8 cellular contexts compared by ENCODE assay signal in the genomic region with DNA sequence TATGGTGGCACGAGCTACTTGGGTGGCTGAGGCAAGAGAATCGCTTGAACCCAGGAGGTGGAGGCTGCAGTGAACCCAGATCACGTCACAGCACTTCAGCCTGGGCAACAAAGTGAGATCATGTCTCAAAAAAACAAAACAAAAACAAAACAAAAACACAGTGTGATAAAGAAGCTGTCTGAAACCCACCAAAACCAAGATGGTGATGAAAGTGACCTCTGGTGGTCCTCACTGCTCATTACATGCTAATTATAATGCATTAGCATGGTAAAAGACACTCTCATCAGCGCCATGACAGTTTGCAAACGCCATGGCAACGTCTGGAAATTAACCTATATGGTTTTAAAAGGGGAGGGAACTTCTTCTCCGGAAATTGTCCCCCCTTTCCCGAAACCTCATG.
DNase-seq lines count a peak whose midpoint lies in the region; ATAC-seq and TF ChIP-seq lines count a peak whose summit lies in the region.

No MANE protein-coding gene starts in this region.

- H3K27me3 ChIP-seq in OCI-LY3 (ENCODE audit: low read depth, low read length), result no peaks in the 10 kb centered on the region

- no peaks in the 10 kb centered on the region for H3K9me3 ChIP-seq in OCI-LY3 (ENCODE audit: insufficient read depth, low read length)

- H3K4me1 ChIP-seq in OCI-LY3 (ENCODE audit: low read length), result no peaks in the 10 kb centered on the region

- no peak overlapping the region for H3K4me3 ChIP-seq in OCI-LY3 (ENCODE audit: low read length)
- no peak overlapping the region for H3K4me3 ChIP-seq in choroid plexus epithelial cell (ENCODE audit: low read depth, low read length)

- no peak overlapping the region for H3K27ac ChIP-seq in OCI-LY3 (ENCODE audit: low read length)

- H4K20me1 ChIP-seq in OCI-LY3 (ENCODE audit: insufficient read depth, low read length), result no peaks in the 10 kb centered on the region

- no peaks in the 10 kb centered on the region for H3K36me3 ChIP-seq in OCI-LY3 (replicated peaks; ENCODE audit: low read depth, low read length)

- ATAC-seq in HG02610 (IDR thresholded peaks at IDR 0.05; ENCODE audit: unreplicated experiment) (peak; percentile 60), HG02588 (IDR thresholded peaks at IDR 0.05; ENCODE audit: unreplicated experiment) (no peak)

- TF ChIP-seq CTCF in OCI-LY3 (IDR thresholded peaks at IDR 0.05; ENCODE audit: low read depth, low read length) (peak; percentile 37), choroid plexus epithelial cell (conservative IDR thresholded peaks at IDR 0.05; ENCODE audit: low read depth, low read length) (peak; percentile 55)

- peak overlapping the region; percentile 39; the same call in 1 of the 2 replicates for H2AFZ ChIP-seq in OCI-LY3 (ENCODE audit: low read depth, low read length)

- H3K4me2 ChIP-seq in OCI-LY3 (ENCODE audit: low read length), result peak overlapping the region; percentile 36; the same call in 1 of the 2 replicates

- DNase-seq in activated T-cell treated with anti-CD3 and anti-CD28 coated beads for 24 hours (ENCODE audit: low read depth) (peak; percentile 7), choroid plexus epithelial cell (ENCODE audit: low read depth) (peak; percentile 62), midbrain (lab: John Stamatoyannopoulos, UW) (peak; percentile 23), NCI-H1930 (lab: John Stamatoyannopoulos, UW) (no peak)
- no peak for DNase-seq in activated T-cell treated with anti-CD3 and anti-CD28 coated beads, Interleukin-2, amount 50 U/mL, for 1 hour

- no peak overlapping the region for H3K9ac ChIP-seq in OCI-LY3 (ENCODE audit: low read length)

- H3K79me2 ChIP-seq in OCI-LY3 (ENCODE audit: low read length), result no peaks in the 10 kb centered on the region

Comparison
In these comparisons a context has a peak if more than half of its experiments do, and no peak if none do; other contexts are left out.
1. DNase-seq: peak in activated T-cell treated with anti-CD3 and anti-CD28 coated beads for 24 hours (single experiment), choroid plexus epithelial cell (single experiment) and midbrain (single experiment); none in activated T-cell treated with anti-CD3 and anti-CD28 coated beads, Interleukin-2, amount 50 U/mL, for 1 hour (single experiment) and NCI-H1930 (0 of 2).